Comparison of ENCODE assay signal across 9 cellular contexts in genomic region chr2:238813109-238813508, GRCh38. TPM values are rescaled to one million over a fixed set of nuclear protein-coding genes. Genes with fewer than 3 reads are reported as not detected.
"Had no signal": no experiment of that assay in that cellular context is flagged by ENCODE, and none has a peak within 500 bp of the region (broad histone marks: within the 10 kb centered on the region; RNA-seq: fewer than 3 reads in every experiment).

No MANE protein-coding gene starts in this region.

- FAIRE-seq: K562 had no signal

- DNase-seq: GM23248, GOT3, H7, HCEC 1CT, IMR-90, Kasumi-1, KG1 had no signal

- H3K27ac ChIP-seq: GM23248 had no signal

- H3K4me3 ChIP-seq: GM23248, K562 had no signal

- H3K9ac ChIP-seq: GM23248 had no signal

- ATAC-seq: K562 had no signal

RNA-seq across cellular contexts. Expression of gene TWIST2, which starts 34.8 kb away (rescaled TPM):
- total RNA-seq: HT-29, K562 had no signal
